Comparison of ENCODE assay signal across 9 cellular contexts in genomic region chr16:25109643-25110042, GRCh38. TPM values are rescaled to one million over a fixed set of nuclear protein-coding genes. Genes with fewer than 3 reads are reported as not detected.
DNase-seq lines count a peak whose midpoint lies in the region; ATAC-seq and TF ChIP-seq lines count a peak whose summit lies in the region.
"Had no signal": no experiment of that assay in that cellular context is flagged by ENCODE, and none has a peak within 500 bp of the region (broad histone marks: within the 10 kb centered on the region; RNA-seq: fewer than 3 reads in every experiment).

No MANE protein-coding gene starts in this region.

- ATAC-seq in gastrocnemius medialis (peak; percentile 31 to 40), GM18867 (IDR thresholded peaks at IDR 0.05; ENCODE audit: unreplicated experiment) (no peak)

- no peak for TF ChIP-seq POLR2A in gastrocnemius medialis (IDR thresholded peaks at IDR 0.05)

- no peak overlapping the region for H3K4me3 ChIP-seq in SJSA1
- peak overlapping the region in 2 of 4 donors; percentile 71 to 90 for H3K4me3 ChIP-seq in gastrocnemius medialis

- H3K27ac ChIP-seq in SJSA1: peak overlapping the region; percentile 48
- peak overlapping the region; percentile 84 to 96 (median 90) for H3K27ac ChIP-seq in gastrocnemius medialis
- H3K27ac ChIP-seq in caudate nucleus (ENCODE audit: low read depth, low read length): no peak overlapping the region

- intact Hi-C loops in gastrocnemius medialis (cut with DNase I; ENCODE audit: low total_unique reads): loop anchor here (2.0 to 5.0 kb wide), 2 partner anchors 148 to 381 kb away; partner anchors contain the start of genes TNRC6A and ZKSCAN2

- H3K36me3 ChIP-seq in SJSA1 (no peaks in the 10 kb centered on the region), gastrocnemius medialis (no peaks in the 10 kb centered on the region)

- no peak for TF ChIP-seq CTCF in gastrocnemius medialis (IDR thresholded peaks at IDR 0.05 in 4 of 5, conservative IDR thresholded peaks at IDR 0.05 in 1 of 5)

- in situ Hi-C loops in gastrocnemius medialis (cut with MboI; ENCODE audit: low sequenced_read_pairs in 4 of 4): loop anchor here in 3 of 4 donors (5.0 to 25.0 kb wide), 5 partner anchors 47 to 572 kb away; partner anchors contain the start of gene RBBP6 (in 1 of the 3)

- H3K9me3 ChIP-seq in SJSA1 (replicated peaks) (no peaks in the 10 kb centered on the region), gastrocnemius medialis (no peaks in the 10 kb centered on the region)

- peaks cover 44% of the 10 kb centered on the region for H3K4me1 ChIP-seq in SJSA1 (replicated peaks)
- peaks cover 46 to 47% of the 10 kb centered on the region in 2 donors for H3K4me1 ChIP-seq in gastrocnemius medialis

- no peaks in the 10 kb centered on the region for H3K27me3 ChIP-seq in SJSA1 (replicated peaks)
- H3K27me3 ChIP-seq in gastrocnemius medialis: no peaks in the 10 kb centered on the region

- DNase-seq in HCEC 1CT (peak; percentile 93), SJSA1 (ENCODE audit: low read depth in 1 of 2, low spot score in 2 of 2) (peak; percentile 81 to 88), fibroblast of gingiva (ENCODE audit: low read depth) (peak; percentile 88), gastrocnemius medialis (peak; percentile 40 to 85), NCI-H2107 (lab: John Stamatoyannopoulos, UW) (no peak), RPMI8226 (no peak), caudate nucleus (lab: John Stamatoyannopoulos, UW) (no peak)
- DNase-seq: posterior cingulate gyrus had no signal

RNA-seq across cellular contexts. Expression of gene LCMT1, which starts 1.9 kb away (rescaled TPM):
- 36.3 and 54.3 TPM in 2 replicates for total RNA-seq in SJSA1 (2014; rRNA removed; shearing (Covaris generic))
- total RNA-seq in gastrocnemius medialis: 10 to 100 TPM; 49.8 to 90.6 (median 59.3) TPM

Comparison
In these comparisons a context has a peak if more than half of its experiments do, and no peak if none do; other contexts are left out.
1. DNase-seq: peak in HCEC 1CT (single experiment), SJSA1 (2 of 2), fibroblast of gingiva (single experiment) and gastrocnemius medialis (2 of 2); none in NCI-H2107 (single experiment), RPMI8226 (single experiment) and caudate nucleus (0 of 61).